ENCODE assay signal across 7 cellular contexts in genomic region chr14:105645389-105645788, GRCh38.
DNase-seq lines count a peak whose midpoint lies in the region; ATAC-seq, FAIRE-seq and TF ChIP-seq lines count a peak whose summit lies in the region.
"Not testable (repeated sequence)": the region's sequence is repeated elsewhere in the genome, so short reads cannot be mapped to it uniquely, and the experiment has no call there.

No MANE protein-coding gene starts in this region.

- not testable (repeated sequence) for FAIRE-seq in A549 (lab: Jason Lieb, UNC)

- H3K4me2 ChIP-seq in A549, result not testable (repeated sequence)

- not testable (repeated sequence) for H3K4me3 ChIP-seq in A549; RWPE2 (ENCODE audit: severe bottlenecking); aorta (ENCODE audit: low read length in 2 of 2)

- H3K4me1 Mint-ChIP-seq in activated CD8-positive, alpha-beta memory T cell treated with anti-CD3 and anti-CD28 coated beads, Interleukin-2, amount 10 ng/mL, durations not matched to agents 7 days and 5 days, result not testable (repeated sequence)
- H3K4me1 Mint-ChIP-seq in memory B cell, result peaks cover 37% of the 10 kb centered on the region
- peaks cover 64% of the 10 kb centered on the region for H3K4me1 Mint-ChIP-seq in stimulated activated memory B cell treated with anti-CD40 and anti-IgM and Interleukin-4, amounts not matched to agents 10 μg/mL and 1 μg/mL and 100 μg/mL, for 72 hours

- H3K9me3 ChIP-seq in A549; RWPE2 (ENCODE audit: severe bottlenecking); aorta (ENCODE audit: control insufficient read depth, low read length): not testable (repeated sequence)

- CTCF ChIA-PET in A549 (lab: Yijun Ruan, JAX); activated CD8-positive, alpha-beta memory T cell treated with anti-CD3 and anti-CD28 coated beads, Interleukin-2, amount 10 ng/mL, durations not matched to agents 7 days and 5 days (lab: Charles Lee): not testable (repeated sequence)

- DNase-seq in A549 (ENCODE audit: low read depth in 1 of 2, low spot score in 1 of 2); RWPE2 (ENCODE audit: low spot score); activated CD8-positive, alpha-beta memory T cell treated with anti-CD3 and anti-CD28 coated beads, Interleukin-2, amount 10 ng/mL, durations not matched to agents 7 days and 5 days; memory B cell (ENCODE audit: low spot score in 2 of 2); aorta: not testable (repeated sequence)

- ATAC-seq in A549, result peak; percentile 60 to 67
- ATAC-seq in HG02798 (IDR thresholded peaks at IDR 0.05; ENCODE audit: poor library complexity, unreplicated experiment), result peak; percentile 32
- peak; percentile 18; the same call in 1 of the 3 replicates for ATAC-seq in RWPE2 (ENCODE audit: low read depth)
- ATAC-seq in activated CD8-positive, alpha-beta memory T cell treated with anti-CD3 and anti-CD28 coated beads, Interleukin-2, amount 10 ng/mL, durations not matched to agents 7 days and 5 days, result peak; percentile 20
- not testable (repeated sequence) for ATAC-seq in memory B cell (ENCODE audit: low read depth); stimulated activated memory B cell treated with anti-CD40 and anti-IgM and Interleukin-4, amounts not matched to agents 10 μg/mL and 1 μg/mL and 100 μg/mL, for 72 hours
- ATAC-seq in aorta (ENCODE audit: low FRiP score), result peak; percentile 56

- H3K4me3 Mint-ChIP-seq in activated CD8-positive, alpha-beta memory T cell treated with anti-CD3 and anti-CD28 coated beads, Interleukin-2, amount 10 ng/mL, durations not matched to agents 7 days and 5 days, result not testable (repeated sequence)
- peak overlapping the region; percentile 99 for H3K4me3 Mint-ChIP-seq in memory B cell
- peak overlapping the region; percentile 95 for H3K4me3 Mint-ChIP-seq in stimulated activated memory B cell treated with anti-CD40 and anti-IgM and Interleukin-4, amounts not matched to agents 10 μg/mL and 1 μg/mL and 100 μg/mL, for 72 hours

- POLR2A ChIA-PET in A549 (lab: Yijun Ruan, JAX), result not testable (repeated sequence)

- TF ChIP-seq POLR2A in A549 (IDR thresholded peaks at IDR 0.05; ENCODE audit: low read length), result not testable (repeated sequence)

- not testable (repeated sequence) for TF ChIP-seq RAD21 in A549 (conservative IDR thresholded peaks at IDR 0.05 in 1 of 2, IDR thresholded peaks at IDR 0.05 in 1 of 2)

- not testable (repeated sequence) for H3K36me3 ChIP-seq in RWPE2 (ENCODE audit: low read depth); aorta (ENCODE audit: control insufficient read depth in 1 of 2, insufficient read depth in 2 of 2, low read length in 1 of 2)

- H3K36me3 Mint-ChIP-seq in activated CD8-positive, alpha-beta memory T cell treated with anti-CD3 and anti-CD28 coated beads, Interleukin-2, amount 10 ng/mL, durations not matched to agents 7 days and 5 days, result not testable (repeated sequence)
- H3K36me3 Mint-ChIP-seq in memory B cell, result peaks cover 52% of the 10 kb centered on the region
- peaks cover 73% of the 10 kb centered on the region for H3K36me3 Mint-ChIP-seq in stimulated activated memory B cell treated with anti-CD40 and anti-IgM and Interleukin-4, amounts not matched to agents 10 μg/mL and 1 μg/mL and 100 μg/mL, for 72 hours

- not testable (repeated sequence) for TF ChIP-seq EP300 in A549 (IDR thresholded peaks at IDR 0.05)

- not testable (repeated sequence) for H3K27ac Mint-ChIP-seq in activated CD8-positive, alpha-beta memory T cell treated with anti-CD3 and anti-CD28 coated beads, Interleukin-2, amount 10 ng/mL, durations not matched to agents 7 days and 5 days; memory B cell; stimulated activated memory B cell treated with anti-CD40 and anti-IgM and Interleukin-4, amounts not matched to agents 10 μg/mL and 1 μg/mL and 100 μg/mL, for 72 hours

- not testable (repeated sequence) for H3K9me3 Mint-ChIP-seq in activated CD8-positive, alpha-beta memory T cell treated with anti-CD3 and anti-CD28 coated beads, Interleukin-2, amount 10 ng/mL, durations not matched to agents 7 days and 5 days (ENCODE audit: low read depth); memory B cell; stimulated activated memory B cell treated with anti-CD40 and anti-IgM and Interleukin-4, amounts not matched to agents 10 μg/mL and 1 μg/mL and 100 μg/mL, for 72 hours

- H3K4me1 ChIP-seq in A549; RWPE2 (ENCODE audit: insufficient read depth, poor library complexity, severe bottlenecking); aorta (ENCODE audit: control insufficient read depth in 1 of 2, insufficient read depth in 2 of 2, low read length in 2 of 2): not testable (repeated sequence)

- not testable (repeated sequence) for H3K27ac ChIP-seq in A549; RWPE2 (ENCODE audit: poor library complexity, severe bottlenecking); aorta (ENCODE audit: low read depth in 1 of 2, low read length in 2 of 2)

- TF ChIP-seq CTCF in A549 (IDR thresholded peaks at IDR 0.05); RWPE2 (IDR thresholded peaks at IDR 0.05; ENCODE audit: poor library complexity, severe bottlenecking): not testable (repeated sequence)

- intact Hi-C loops in aorta (cut with DNase I), result not testable (repeated sequence)

- WGBS in A549 (ENCODE audit: missing lambda C conversion rate), result no CpG with 5 or more reads among the region's 6 CpGs
- WGBS in aorta, 2 donors, result no CpG with 5 or more reads among the region's 6 CpGs

- H3K27me3 Mint-ChIP-seq in activated CD8-positive, alpha-beta memory T cell treated with anti-CD3 and anti-CD28 coated beads, Interleukin-2, amount 10 ng/mL, durations not matched to agents 7 days and 5 days; memory B cell; stimulated activated memory B cell treated with anti-CD40 and anti-IgM and Interleukin-4, amounts not matched to agents 10 μg/mL and 1 μg/mL and 100 μg/mL, for 72 hours: not testable (repeated sequence)

- not testable (repeated sequence) for H3K27me3 ChIP-seq in RWPE2 (ENCODE audit: insufficient read depth, poor library complexity, severe bottlenecking); aorta (ENCODE audit: control insufficient read depth in 1 of 2, insufficient read depth in 2 of 2, low read length in 1 of 2)
